10 cellular contexts compared by ENCODE assay signal in genomic region chr6:46149066-46149465, GRCh38. TPM values are rescaled to one million over a fixed set of nuclear protein-coding genes. Genes with fewer than 3 reads are reported as not detected.
A peak's percentile ranks its signal among the peaks of the same experiment; 100 is the strongest.
DNase-seq lines count a peak whose midpoint lies in the region; TF ChIP-seq lines count a peak whose summit lies in the region.
"Not testable (repeated sequence)": the region's sequence is repeated elsewhere in the genome, so short reads cannot be mapped to it uniquely, and the experiment has no call there.
"Had no signal": no experiment of that assay in that cellular context is flagged by ENCODE, and none has a peak within 500 bp of the region (broad histone marks: within the 10 kb centered on the region; RNA-seq: fewer than 3 reads in every experiment).

No MANE protein-coding gene starts in this region.

- peak; percentile 52 for DNase-seq in SK-N-DZ (ENCODE audit: low spot score)
- not testable (repeated sequence) for DNase-seq in endodermal cell
- peak; percentile 53 for DNase-seq in esophagus muscularis mucosa (ENCODE audit: extremely low spot score)

- not testable (repeated sequence) for H3K27ac Mint-ChIP-seq in endodermal cell

- not testable (repeated sequence) for H3K4me1 Mint-ChIP-seq in endodermal cell

- intact Hi-C loops in esophagus muscularis mucosa (cut with DNase I) = not testable (repeated sequence)

- WGBS in endodermal cell (ENCODE audit: insufficient coverage in 1 of 2, insufficient read length in 1 of 2), 2 experiments = 97 to 100% methylated on average over 1 to 3 of the region's 3 CpGs
- WGBS in esophagus muscularis mucosa = 91% methylated on average over 3 of the region's 3 CpGs

- not testable (repeated sequence) for H3K9me3 Mint-ChIP-seq in endodermal cell

- not testable (repeated sequence) for H3K27me3 ChIP-seq in endodermal cell (ENCODE audit: control insufficient read depth, insufficient read depth, low read length, poor library complexity, severe bottlenecking); esophagus muscularis mucosa

- H3K4me3 ChIP-seq in endodermal cell (ENCODE audit: low read length); esophagus muscularis mucosa: not testable (repeated sequence)

- TF ChIP-seq EP300 in esophagus muscularis mucosa (IDR thresholded peaks at IDR 0.05) = not testable (repeated sequence)

- not testable (repeated sequence) for H3K4me1 ChIP-seq in endodermal cell (ENCODE audit: control insufficient read depth, insufficient read depth, low read length)
- H3K4me1 ChIP-seq in esophagus muscularis mucosa = peaks cover 0 to 12% (median 10%) of the 10 kb centered on the region in 4 donors

- not testable (repeated sequence) for H3K27me3 Mint-ChIP-seq in endodermal cell (ENCODE audit: insufficient read depth)

- not testable (repeated sequence) for H3K36me3 Mint-ChIP-seq in endodermal cell (ENCODE audit: low read depth)

- not testable (repeated sequence) for H3K9ac ChIP-seq in endodermal cell (ENCODE audit: extremely low read depth, low read length, poor library complexity, severe bottlenecking)

- not testable (repeated sequence) for H3K9me3 ChIP-seq in endodermal cell (ENCODE audit: control insufficient read depth, low read length); esophagus muscularis mucosa

- peak; percentile 23 for TF ChIP-seq CTCF in endodermal cell (conservative IDR thresholded peaks at IDR 0.05)
- TF ChIP-seq CTCF in esophagus muscularis mucosa (IDR thresholded peaks at IDR 0.05) = not testable (repeated sequence)

- not testable (repeated sequence) for H3K27ac ChIP-seq in endodermal cell (ENCODE audit: low read depth, low read length); esophagus muscularis mucosa (replicated peaks in 1 of 4)

- not testable (repeated sequence) for TF ChIP-seq POLR2A in esophagus muscularis mucosa (IDR thresholded peaks at IDR 0.05; ENCODE audit: low read depth)

- H3K36me3 ChIP-seq in endodermal cell (ENCODE audit: control insufficient read depth, insufficient read depth, low read length); esophagus muscularis mucosa: not testable (repeated sequence)

- not testable (repeated sequence) for H3K4me3 Mint-ChIP-seq in endodermal cell

RNA-seq across cellular contexts. Expression of gene ENPP4, which starts 19.3 kb away (rescaled TPM):
- polyA plus RNA-seq in SK-N-DZ (2014; cell fraction: cytosol; rRNA removed) = 8.1 and 9.5 TPM in 2 replicates
- polyA plus RNA-seq in SK-N-DZ (2014; cell fraction: nucleus; rRNA removed) = 8.1 and 8.2 TPM in 2 replicates
- total RNA-seq in endodermal cell (1 to 10 TPM; 3.5 to 7.2 TPM), esophagus muscularis mucosa (10 to 100 TPM; 19.0 to 38.6 (median 24.6) TPM)
- polyA plus RNA-seq in endodermal cell (2013, experiment 1 of 2) = 6.3 TPM
- polyA plus RNA-seq in endodermal cell (2013, experiment 2 of 2) = 6.3 TPM
- total RNA-seq: A172 had no signal

RNA-seq across cellular contexts. Expression of gene ENPP5, which starts 21.7 kb away (rescaled TPM):
- polyA plus RNA-seq in SK-N-DZ (2014; cell fraction: cytosol; rRNA removed) = 0.13 TPM in 1 of 2 replicates, not detected in the other
- 0.10 TPM in 1 of 2 replicates, not detected in the other for polyA plus RNA-seq in SK-N-DZ (2014; cell fraction: nucleus; rRNA removed)
- total RNA-seq in endodermal cell = 10 to 100 TPM in 1 of 2 donors, 1 to 10 TPM in 1; 9.0 to 12.9 TPM
- 3.3 TPM for polyA plus RNA-seq in endodermal cell (2013, experiment 1 of 2)
- polyA plus RNA-seq in endodermal cell (2013, experiment 2 of 2) = 3.2 TPM
- total RNA-seq in esophagus muscularis mucosa = 1 to 10 TPM in 2 of 4 donors, under 1 TPM in 2; 0.46 to 3.8 (median 0.87) TPM
- total RNA-seq: A172; A673; CD4-positive, CD25-positive, alpha-beta regulatory T cell had no signal
- polyA plus RNA-seq: A549, AG04450, BJ, CD14-positive monocyte had no signal
